Comparison of ENCODE assay signal across 8 cellular contexts in genomic region chr4:1578968-1579833, GRCh38.
DNase-seq lines count a peak whose midpoint lies in the region; ATAC-seq and TF ChIP-seq lines count a peak whose summit lies in the region.

No MANE protein-coding gene starts in this region.

- no peaks in the 10 kb centered on the region for H4K20me1 ChIP-seq in HCT116 (ENCODE audit: insufficient read depth)

- H2BK120ac ChIP-seq in trophoblast cell (ENCODE audit: insufficient read depth, low read length, poor library complexity), result no peak overlapping the region

- no peaks in the 10 kb centered on the region for H3K79me2 ChIP-seq in HCT116 (ENCODE audit: insufficient read depth, low read length)
- H3K79me2 ChIP-seq in trophoblast cell (ENCODE audit: control insufficient read depth, insufficient read depth, low read length, poor library complexity), result no peaks in the 10 kb centered on the region

- no peak overlapping the region for H3K23ac ChIP-seq in trophoblast cell (ENCODE audit: low read length)

- no peak overlapping the region for H4K12ac ChIP-seq in trophoblast cell (ENCODE audit: low read depth, low read length)

- no peak overlapping the region for H3K4ac ChIP-seq in trophoblast cell (ENCODE audit: low read depth, low read length)

- ATAC-seq in HCT116 (peak; percentile 63), upper lobe of left lung (ENCODE audit: low FRiP score in 2 of 2) (peak; percentile 63 to 86), HG03521 (IDR thresholded peaks at IDR 0.05; ENCODE audit: unreplicated experiment) (no peak)

- H3K9me2 ChIP-seq in HCT116 (ENCODE audit: insufficient read depth), result no peaks in the 10 kb centered on the region

- H3K4me3 ChIP-seq in AG10803 (ENCODE audit: low read length) (peak overlapping the region; percentile 68), HCT116 (replicated peaks in 1 of 2; ENCODE audit: low read depth in 1 of 2, low read length in 2 of 2) (peak overlapping the region; percentile 54 to 66), SK-N-MC (peak overlapping the region; percentile 79), trophoblast cell (ENCODE audit: low read depth, low read length) (peak overlapping the region; percentile 14), upper lobe of left lung (peak overlapping the region; percentile 31 to 79 (median 64))

- H3K9me3 ChIP-seq in HCT116 (ENCODE audit: control insufficient read depth in 1 of 2, insufficient read depth in 1 of 2, low read depth in 1 of 2, low read length in 2 of 2) (no peaks in the 10 kb centered on the region), SK-N-MC (ENCODE audit: low read depth, low read length) (no peaks in the 10 kb centered on the region), trophoblast cell (ENCODE audit: insufficient read depth, low read depth, low read length) (peaks cover 13% of the 10 kb centered on the region), upper lobe of left lung (no peaks in the 10 kb centered on the region)

- POLR2A ChIA-PET in HCT116 (lab: Charles Lee), result no interaction called here

- no peak overlapping the region for H3K18ac ChIP-seq in trophoblast cell (ENCODE audit: low read length)

- H3K4me1 ChIP-seq in HCT116 (ENCODE audit: control insufficient read depth in 1 of 2, insufficient read depth in 2 of 2, low read length in 2 of 2), result peaks cover 9 to 22% of the 10 kb centered on the region in 2 experiments
- H3K4me1 ChIP-seq in trophoblast cell (ENCODE audit: control insufficient read depth in 1 of 2, insufficient read depth in 2 of 2, low read length in 2 of 2), result peaks cover 5 to 8% of the 10 kb centered on the region in 2 experiments
- peaks cover 6 to 21% (median 12%) of the 10 kb centered on the region in 4 donors for H3K4me1 ChIP-seq in upper lobe of left lung

- H3K4me2 ChIP-seq in HCT116 (ENCODE audit: low read length) (peak overlapping the region; percentile 93), trophoblast cell (ENCODE audit: low read length) (peak overlapping the region; percentile 78)

- TF ChIP-seq POLR2A in HCT116 (IDR thresholded peaks at IDR 0.05; ENCODE audit: borderline replicate concordance, extremely low read depth, insufficient read depth, insufficient read length) (no peak), upper lobe of left lung (IDR thresholded peaks at IDR 0.05) (peak in 2 of 4 donors; percentile 7 to 66)

- DNase-seq in AG10803 (ENCODE audit: low read depth) (peak; percentile 79), HCT116 (ENCODE audit: low read depth, low spot score) (peak; percentile 65), SK-N-MC (ENCODE audit: low read depth, low spot score) (no peak), globus pallidus (ENCODE audit: low spot score) (peak; percentile 18), trophoblast cell (peak; percentile 11 to 26), upper lobe of left lung (peak; percentile 88 to 95)
- DNase-seq in activated naive CD4-positive, alpha-beta T cell (lab: John Stamatoyannopoulos, UW), result peak; percentile 29 to 72 (median 50)

- H4K91ac ChIP-seq in trophoblast cell (ENCODE audit: low read depth, low read length), result no peak overlapping the region

- no peak overlapping the region for H2BK12ac ChIP-seq in trophoblast cell (ENCODE audit: low read length)

- H2AK5ac ChIP-seq in trophoblast cell (ENCODE audit: low read length), result no peak overlapping the region

- peak overlapping the region; percentile 90 for H3K27ac ChIP-seq in HCT116 (ENCODE audit: low read depth, low read length)
- H3K27ac ChIP-seq in SK-N-MC, result no peak overlapping the region
- no peak overlapping the region for H3K27ac ChIP-seq in trophoblast cell (ENCODE audit: low read depth, low read length)
- H3K27ac ChIP-seq in upper lobe of left lung, result peak overlapping the region; percentile 88 to 94 (median 90)

- CTCF ChIA-PET in HCT116 (lab: Charles Lee), result interaction anchor here (1.0 kb wide), 1 partner anchor 31 kb away, joined by 3 read pairs; no protein-coding TSS in a partner anchor

- RAD21 ChIA-PET in HCT116 (lab: Charles Lee; ENCODE audit: low non-redundant PET in 1 of 2, low total read pairs in 2 of 2, uncharacterized antibody in 2 of 2, unreplicated experiment in 2 of 2), result no interaction called here

- H3K9ac ChIP-seq in HCT116 (ENCODE audit: low read length), result peak overlapping the region; percentile 75
- H3K9ac ChIP-seq in SK-N-MC (ENCODE audit: insufficient read length), result peak overlapping the region; percentile 47
- no peak overlapping the region for H3K9ac ChIP-seq in trophoblast cell (ENCODE audit: low read length)

- TF ChIP-seq CTCF in AG10803 (conservative IDR thresholded peaks at IDR 0.05; ENCODE audit: low read length) (peak; percentile 24; the same call in 1 of the 2 replicates), HCT116 (IDR thresholded peaks at IDR 0.05 in 2 of 3, conservative IDR thresholded peaks at IDR 0.05 in 1 of 3; ENCODE audit: borderline replicate concordance in 1 of 3, insufficient read depth in 1 of 3, low read depth in 2 of 3, low read length in 2 of 3) (peak in 2 of 3 experiments; percentile 56; a peak in 4 of 6 replicates), upper lobe of left lung (IDR thresholded peaks at IDR 0.05) (peak; percentile 63 to 98 (median 69))

- H3K27me3 ChIP-seq in HCT116 (ENCODE audit: insufficient read depth, low read length), result no peaks in the 10 kb centered on the region
- H3K27me3 ChIP-seq in trophoblast cell (ENCODE audit: insufficient read depth, low read length), result peaks cover 10% of the 10 kb centered on the region
- H3K27me3 ChIP-seq in upper lobe of left lung, result no peaks in the 10 kb centered on the region

- H2AFZ ChIP-seq in HCT116 (ENCODE audit: low read depth, low read length, poor library complexity, severe bottlenecking) (no peak overlapping the region), trophoblast cell (ENCODE audit: insufficient read depth, low read length, poor library complexity) (peak overlapping the region; percentile 32)

- no TSS peak for BruUV-seq in HCT116 (replicated peaks; lab: Mats Ljungman, UMichigan)

- H3K36me3 ChIP-seq in HCT116 (ENCODE audit: control insufficient read depth in 1 of 2, insufficient read depth in 2 of 2, low read length in 2 of 2), result no peaks in the 10 kb centered on the region
- H3K36me3 ChIP-seq in SK-N-MC (ENCODE audit: insufficient read depth, low read length), result no peaks in the 10 kb centered on the region
- no peaks in the 10 kb centered on the region for H3K36me3 ChIP-seq in trophoblast cell (ENCODE audit: control insufficient read depth in 1 of 2, insufficient read depth in 2 of 2, low read length in 2 of 2)
- no peaks in the 10 kb centered on the region for H3K36me3 ChIP-seq in upper lobe of left lung

- WGBS in trophoblast cell (ENCODE audit: extremely low coverage, insufficient coverage, insufficient read length), result no CpG with 5 or more reads among the region's 90 CpGs
- WGBS in upper lobe of left lung, 2 donors, result 1 to 3% methylated on average over 22 to 23 of the region's 90 CpGs

- TF ChIP-seq RAD21 in HCT116 (IDR thresholded peaks at IDR 0.05; ENCODE audit: low read depth), result no peak

- H4K8ac ChIP-seq in trophoblast cell (ENCODE audit: low read depth, low read length), result peak overlapping the region; percentile 8

- intact Hi-C loops in HCT116 (cut with micrococcal nuclease), result no loop called here

- no peak overlapping the region for H2BK5ac ChIP-seq in trophoblast cell (ENCODE audit: low read depth, low read length, poor library complexity)

- H3K79me1 ChIP-seq in trophoblast cell (ENCODE audit: low read length), result peaks cover 2% of the 10 kb centered on the region

- peak overlapping the region; percentile 2 for H3K14ac ChIP-seq in trophoblast cell (ENCODE audit: low read length)

- no peak for TF ChIP-seq EP300 in upper lobe of left lung (IDR thresholded peaks at IDR 0.05)

TF ChIP-seq in HCT116, 20 proteins besides CTCF, POLR2A, EP300 and RAD21:
- TF ChIP-seq SP1 (IDR thresholded peaks at IDR 0.05; ENCODE audit: low read depth), result no peak
- TF ChIP-seq FOSL1 (IDR thresholded peaks at IDR 0.05; ENCODE audit: low read depth), result no peak
- TF ChIP-seq POLR2AphosphoS5 (IDR thresholded peaks at IDR 0.05; ENCODE audit: low read depth, low read length), result peak; percentile 70
- no peak for TF ChIP-seq ZBTB33 (IDR thresholded peaks at IDR 0.05; ENCODE audit: extremely low read depth, insufficient replicate concordance, low read length)
- no peak for TF ChIP-seq EZH2phosphoT487 (IDR thresholded peaks at IDR 0.05; ENCODE audit: borderline replicate concordance)
- TF ChIP-seq CEBPB (IDR thresholded peaks at IDR 0.05; ENCODE audit: low read depth), result no peak
- TF ChIP-seq, protein P1, sequence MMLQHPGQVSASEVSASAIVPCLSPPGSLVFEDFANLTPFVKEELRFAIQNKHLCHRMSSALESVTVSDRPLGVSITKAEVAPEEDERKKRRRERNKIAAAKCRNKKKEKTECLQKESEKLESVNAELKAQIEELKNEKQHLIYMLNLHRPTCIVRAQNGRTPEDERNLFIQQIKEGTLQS (IDR thresholded peaks at IDR 0.05), result no peak
- TF ChIP-seq TCF7L2 (IDR thresholded peaks at IDR 0.05; ENCODE audit: borderline replicate concordance, extremely low read depth, insufficient read depth, insufficient read length), result no peak
- no peak for TF ChIP-seq YY1 (IDR thresholded peaks at IDR 0.05; ENCODE audit: extremely low read depth, insufficient replicate concordance, low read depth, low read length)
- TF ChIP-seq CBX3 (IDR thresholded peaks at IDR 0.05; ENCODE audit: low read depth), result no peak
- TF ChIP-seq JUND (IDR thresholded peaks at IDR 0.05), result no peak
- no peak for TF ChIP-seq ZNF274 (IDR thresholded peaks at IDR 0.05; ENCODE audit: low read depth, low read length)
- peak; percentile 55; the same call in 1 of the 2 replicates for TF ChIP-seq ZFX (IDR thresholded peaks at IDR 0.05)
- no peak for TF ChIP-seq ELF1 (IDR thresholded peaks at IDR 0.05; ENCODE audit: borderline replicate concordance, low read depth)

Comparison
In these comparisons a context has a peak if more than half of its experiments do, and no peak if none do; other contexts are left out.
1. H3K4me3 ChIP-seq: peak in every context shown above with its lines; median percentile 79 in SK-N-MC; 68 in AG10803; 64 in upper lobe of left lung; 60 in HCT116; 14 in trophoblast cell.
2. H3K27ac ChIP-seq: peak in HCT116 (single experiment) and upper lobe of left lung (4 of 4); none in SK-N-MC (single experiment) and trophoblast cell (single experiment).
3. Peak in every context shown above with its lines, with median percentiles within 50 percentile points of each other: CTCF ChIP-seq.